1 cellular context compared by ENCODE assay signal in genomic region chr6:11275598-11275997, GRCh38.
TF ChIP-seq lines count a peak whose summit lies in the region.

No MANE protein-coding gene starts in this region.

TF ChIP-seq in HepG2, 621 proteins besides CTCF, POLR2A, EP300 and RAD21 (continued from another document and continues in another):
- TF ChIP-seq, protein P1, sequence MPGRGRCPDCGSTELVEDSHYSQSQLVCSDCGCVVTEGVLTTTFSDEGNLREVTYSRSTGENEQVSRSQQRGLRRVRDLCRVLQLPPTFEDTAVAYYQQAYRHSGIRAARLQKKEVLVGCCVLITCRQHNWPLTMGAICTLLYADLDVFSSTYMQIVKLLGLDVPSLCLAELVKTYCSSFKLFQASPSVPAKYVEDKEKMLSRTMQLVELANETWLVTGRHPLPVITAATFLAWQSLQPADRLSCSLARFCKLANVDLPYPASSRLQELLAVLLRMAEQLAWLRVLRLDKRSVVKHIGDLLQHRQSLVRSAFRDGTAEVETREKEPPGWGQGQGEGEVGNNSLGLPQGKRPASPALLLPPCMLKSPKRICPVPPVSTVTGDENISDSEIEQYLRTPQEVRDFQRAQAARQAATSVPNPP (CRISPR knock-in tag; IDR thresholded peaks at IDR 0.05), result no peak
- no peak for TF ChIP-seq ZNF253 (CRISPR knock-in tag; IDR thresholded peaks at IDR 0.05; ENCODE audit: borderline replicate concordance)
- TF ChIP-seq ZNF468 (CRISPR knock-in tag; IDR thresholded peaks at IDR 0.05), result no peak
- TF ChIP-seq CENPT (CRISPR knock-in tag; IDR thresholded peaks at IDR 0.05; ENCODE audit: low read depth), result no peak
- TF ChIP-seq ZNF556 (CRISPR knock-in tag; IDR thresholded peaks at IDR 0.05; ENCODE audit: borderline replicate concordance), result no peak
- no peak for TF ChIP-seq FIP1L1 (IDR thresholded peaks at IDR 0.05; ENCODE audit: borderline replicate concordance, insufficient read depth, low read depth, low read length)
- TF ChIP-seq AKAP8 (CRISPR knock-in tag; IDR thresholded peaks at IDR 0.05), result no peak
- no peak for TF ChIP-seq SMARCE1 (IDR thresholded peaks at IDR 0.05; ENCODE audit: borderline replicate concordance)
- TF ChIP-seq ZNF292 (CRISPR knock-in tag; IDR thresholded peaks at IDR 0.05; ENCODE audit: borderline replicate concordance, low read depth), result peak; percentile 88
- no peak for TF ChIP-seq RBFOX2 (IDR thresholded peaks at IDR 0.05; ENCODE audit: low read depth, low read length)
- no peak for TF ChIP-seq CCDC6 (CRISPR knock-in tag; IDR thresholded peaks at IDR 0.05)
- peak; percentile 73 for TF ChIP-seq ZMYM4 (CRISPR knock-in tag; IDR thresholded peaks at IDR 0.05)
- TF ChIP-seq FOXK1 (CRISPR knock-in tag; IDR thresholded peaks at IDR 0.05; ENCODE audit: borderline replicate concordance, low read depth), result peak; percentile 76; the same call in 1 of the 2 replicates
- TF ChIP-seq, protein P2, sequence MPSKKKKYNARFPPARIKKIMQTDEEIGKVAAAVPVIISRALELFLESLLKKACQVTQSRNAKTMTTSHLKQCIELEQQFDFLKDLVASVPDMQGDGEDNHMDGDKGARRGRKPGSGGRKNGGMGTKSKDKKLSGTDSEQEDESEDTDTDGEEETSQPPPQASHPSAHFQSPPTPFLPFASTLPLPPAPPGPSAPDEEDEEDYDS (CRISPR knock-in tag; IDR thresholded peaks at IDR 0.05), result peak; percentile 55
- peak; percentile 62; the same call in 1 of the 2 replicates for TF ChIP-seq ZFP36L1 (CRISPR knock-in tag; IDR thresholded peaks at IDR 0.05)
- TF ChIP-seq MIER2 (CRISPR knock-in tag; IDR thresholded peaks at IDR 0.05), result 0 out of 2 replicates have a peak, but pooled peaks have one; percentile 43
- peak; percentile 81 for TF ChIP-seq PAXIP1 (CRISPR knock-in tag; conservative IDR thresholded peaks at IDR 0.05)
- no peak for TF ChIP-seq PCBP2 (optimal IDR thresholded peaks at IDR 0.05; ENCODE audit: low read depth, low read length, poor library complexity, severe bottlenecking)
- TF ChIP-seq, protein P3, sequence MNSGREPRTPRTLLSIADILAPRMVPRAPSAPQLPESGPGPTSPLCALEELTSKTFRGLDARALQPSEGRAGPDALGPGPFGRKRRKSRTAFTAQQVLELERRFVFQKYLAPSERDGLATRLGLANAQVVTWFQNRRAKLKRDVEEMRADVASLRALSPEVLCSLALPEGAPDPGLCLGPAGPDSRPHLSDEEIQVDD (CRISPR knock-in tag; IDR thresholded peaks at IDR 0.05; ENCODE audit: borderline replicate concordance), result no peak
- TF ChIP-seq MAFF (IDR thresholded peaks at IDR 0.05; ENCODE audit: low read depth, low read length), result peak; percentile 98
- TF ChIP-seq ZMYM3 (CRISPR knock-in tag; IDR thresholded peaks at IDR 0.05), result no peak
- TF ChIP-seq, protein P4, sequence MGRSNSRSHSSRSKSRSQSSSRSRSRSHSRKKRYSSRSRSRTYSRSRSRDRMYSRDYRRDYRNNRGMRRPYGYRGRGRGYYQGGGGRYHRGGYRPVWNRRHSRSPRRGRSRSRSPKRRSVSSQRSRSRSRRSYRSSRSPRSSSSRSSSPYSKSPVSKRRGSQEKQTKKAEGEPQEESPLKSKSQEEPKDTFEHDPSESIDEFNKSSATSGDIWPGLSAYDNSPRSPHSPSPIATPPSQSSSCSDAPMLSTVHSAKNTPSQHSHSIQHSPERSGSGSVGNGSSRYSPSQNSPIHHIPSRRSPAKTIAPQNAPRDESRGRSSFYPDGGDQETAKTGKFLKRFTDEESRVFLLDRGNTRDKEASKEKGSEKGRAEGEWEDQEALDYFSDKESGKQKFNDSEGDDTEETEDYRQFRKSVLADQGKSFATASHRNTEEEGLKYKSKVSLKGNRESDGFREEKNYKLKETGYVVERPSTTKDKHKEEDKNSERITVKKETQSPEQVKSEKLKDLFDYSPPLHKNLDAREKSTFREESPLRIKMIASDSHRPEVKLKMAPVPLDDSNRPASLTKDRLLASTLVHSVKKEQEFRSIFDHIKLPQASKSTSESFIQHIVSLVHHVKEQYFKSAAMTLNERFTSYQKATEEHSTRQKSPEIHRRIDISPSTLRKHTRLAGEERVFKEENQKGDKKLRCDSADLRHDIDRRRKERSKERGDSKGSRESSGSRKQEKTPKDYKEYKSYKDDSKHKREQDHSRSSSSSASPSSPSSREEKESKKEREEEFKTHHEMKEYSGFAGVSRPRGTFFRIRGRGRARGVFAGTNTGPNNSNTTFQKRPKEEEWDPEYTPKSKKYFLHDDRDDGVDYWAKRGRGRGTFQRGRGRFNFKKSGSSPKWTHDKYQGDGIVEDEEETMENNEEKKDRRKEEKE (IDR thresholded peaks at IDR 0.05), result no peak
- TF ChIP-seq ZBTB7B (CRISPR knock-in tag; IDR thresholded peaks at IDR 0.05), result peak; percentile 40; the same call in 1 of the 2 replicates
- peak; percentile 77 for TF ChIP-seq ELF3 (CRISPR knock-in tag; IDR thresholded peaks at IDR 0.05)
- TF ChIP-seq HOXA7 (CRISPR knock-in tag; IDR thresholded peaks at IDR 0.05), result no peak
- no peak for TF ChIP-seq TRAFD1 (CRISPR knock-in tag; IDR thresholded peaks at IDR 0.05; ENCODE audit: borderline replicate concordance)
- no peak for TF ChIP-seq ZZZ3 (CRISPR knock-in tag; IDR thresholded peaks at IDR 0.05; ENCODE audit: borderline replicate concordance)
- no peak for TF ChIP-seq ARID2 (CRISPR knock-in tag; IDR thresholded peaks at IDR 0.05; ENCODE audit: borderline replicate concordance)
- TF ChIP-seq SIN3B (IDR thresholded peaks at IDR 0.05; ENCODE audit: low read length), result no peak
- no peak for TF ChIP-seq CERS6 (CRISPR knock-in tag; IDR thresholded peaks at IDR 0.05)
- TF ChIP-seq TFE3 (CRISPR knock-in tag; IDR thresholded peaks at IDR 0.05), result peak; percentile 65; the same call in 1 of the 2 replicates
- no peak for TF ChIP-seq ZNF441 (CRISPR knock-in tag; IDR thresholded peaks at IDR 0.05; ENCODE audit: borderline replicate concordance)
- TF ChIP-seq FOXP4 (CRISPR knock-in tag; IDR thresholded peaks at IDR 0.05), result peak; percentile 91
- no peak for TF ChIP-seq REST (IDR thresholded peaks at IDR 0.05; ENCODE audit: borderline replicate concordance in 1 of 2, low read depth in 1 of 2, low read length in 2 of 2)
- 0 out of 2 replicates have a peak, but pooled peaks have one; percentile 32 for TF ChIP-seq SPEN (CRISPR knock-in tag; IDR thresholded peaks at IDR 0.05; ENCODE audit: low read depth)
- no peak for TF ChIP-seq NFIB (CRISPR knock-in tag; IDR thresholded peaks at IDR 0.05; ENCODE audit: borderline replicate concordance)
- TF ChIP-seq ATF3 (CRISPR knock-in tag; IDR thresholded peaks at IDR 0.05), result no peak
- no peak for TF ChIP-seq NONO (IDR thresholded peaks at IDR 0.05)
- TF ChIP-seq NONO (CRISPR knock-in tag; conservative IDR thresholded peaks at IDR 0.05), result no peak
